In the genomic region with DNA sequence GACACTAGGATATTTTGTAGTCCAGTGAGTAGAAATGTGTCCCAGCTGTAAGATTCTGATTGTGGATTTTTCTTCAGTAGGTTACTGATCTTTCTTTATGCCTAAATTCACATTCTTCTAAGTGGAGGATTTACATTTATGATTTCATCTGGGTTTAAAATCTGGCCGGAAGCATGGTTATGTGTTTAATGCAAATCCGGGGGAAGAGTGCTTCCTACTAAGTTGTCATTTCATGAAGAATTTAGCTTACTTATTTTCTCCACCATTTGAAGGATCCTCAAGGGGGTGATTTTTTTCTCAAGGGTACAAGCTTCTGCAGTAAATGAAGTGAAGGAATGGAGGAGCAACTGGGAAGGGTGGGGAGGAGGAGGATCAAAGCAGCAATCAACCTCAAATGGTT, we compare ENCODE assay signal across 27 cellular contexts.
"Had no signal": no experiment of that assay in that cellular context is flagged by ENCODE, and none has a peak within 500 bp of the region (broad histone marks: within the 10 kb centered on the region; RNA-seq: fewer than 3 reads in every experiment).

No MANE protein-coding gene starts in this region.

- H3K4me1 Mint-ChIP-seq: activated T-helper 17 cell treated with anti-CD3 and anti-CD28 coated beads, Interleukin-2, amount 50 U/mL, for 72 hours; naive B cell had no signal

- H3K9me3 ChIP-seq: breast epithelium, colonic mucosa, gastroesophageal sphincter, testis, uterus had no signal

- H3K4me3 Mint-ChIP-seq: activated CD8-positive, alpha-beta T cell treated with anti-CD3 and anti-CD28 coated beads for 36 hours; activated T-cell treated with anti-CD3 and anti-CD28 coated beads, Interleukin-2, amount 50 U/mL, for 4 hours; activated T-helper 17 cell treated with anti-CD3 and anti-CD28 coated beads, Interleukin-2, amount 50 U/mL, for 72 hours; central memory CD8-positive, alpha-beta T cell; mesothelial cell of epicardium; naive B cell; type B pancreatic cell; WTC11 had no signal

- H3K36me3 Mint-ChIP-seq: naive B cell, WTC11 had no signal

- H3K9me3 Mint-ChIP-seq: activated CD8-positive, alpha-beta T cell treated with anti-CD3 and anti-CD28 coated beads for 36 hours; activated T-cell treated with anti-CD3 and anti-CD28 coated beads, Interleukin-2, amount 50 U/mL, for 4 hours; activated T-helper 17 cell treated with anti-CD3 and anti-CD28 coated beads, Interleukin-2, amount 50 U/mL, for 72 hours; central memory CD8-positive, alpha-beta T cell; mesothelial cell of epicardium; naive B cell; type B pancreatic cell had no signal

- H3K4me2 ChIP-seq: hepatocyte had no signal

- H3K36me3 ChIP-seq: breast epithelium, colonic mucosa, gastroesophageal sphincter, uterus had no signal

- H3K4me3 ChIP-seq: breast epithelium, colonic mucosa, gastroesophageal sphincter, hepatocyte, testis, uterus had no signal

- DNase-seq: activated CD4-positive, alpha-beta T cell treated with anti-CD3 and anti-CD28 coated beads for 1 hour; activated CD4-positive, alpha-beta T cell treated with anti-CD3 and anti-CD28 coated beads, Interleukin-2, amount 50 U/mL, for 1 hour; activated CD8-positive, alpha-beta T cell treated with anti-CD3 and anti-CD28 coated beads for 36 hours; activated gamma-delta T cell treated with Interleukin-2 at 50 U/mL for 16 hours; activated naive CD4-positive, alpha-beta T cell treated with anti-CD3 and anti-CD28 coated beads, Interleukin-2, amount 50 U/mL, for 16 hours; activated T-cell treated with anti-CD3 and anti-CD28 coated beads, Interleukin-2, amount 50 U/mL, for 4 hours; amniotic stem cell; colonic mucosa; effector memory CD4-positive, alpha-beta T cell; islet precursor cell; left cardiac atrium; mammary epithelial cell; naive B cell; right cardiac atrium; stimulated activated CD4-positive, alpha-beta T cell treated with anti-CD3 and anti-CD28 coated beads, Interleukin-15, amount 100 ng/mL, for 24 hours; stimulated activated naive CD4-positive, alpha-beta T cell; T-helper 2 cell; testis; uterus had no signal

- H3K27ac Mint-ChIP-seq: activated CD8-positive, alpha-beta T cell treated with anti-CD3 and anti-CD28 coated beads for 36 hours; activated T-helper 17 cell treated with anti-CD3 and anti-CD28 coated beads, Interleukin-2, amount 50 U/mL, for 72 hours; mesothelial cell of epicardium; type B pancreatic cell; WTC11 had no signal

- H3K27ac ChIP-seq: breast epithelium, colonic mucosa, gastroesophageal sphincter, hepatocyte, testis, uterus had no signal

- H3K27me3 ChIP-seq: breast epithelium, colonic mucosa, gastroesophageal sphincter, hepatocyte, testis, uterus had no signal

- H3K27me3 Mint-ChIP-seq: activated CD8-positive, alpha-beta T cell treated with anti-CD3 and anti-CD28 coated beads for 36 hours; activated T-helper 17 cell treated with anti-CD3 and anti-CD28 coated beads, Interleukin-2, amount 50 U/mL, for 72 hours; central memory CD8-positive, alpha-beta T cell; naive B cell; type B pancreatic cell had no signal

- ATAC-seq: activated CD8-positive, alpha-beta T cell treated with anti-CD3 and anti-CD28 coated beads for 36 hours; activated T-cell treated with anti-CD3 and anti-CD28 coated beads, Interleukin-2, amount 50 U/mL, for 4 hours; activated T-helper 17 cell treated with anti-CD3 and anti-CD28 coated beads, Interleukin-2, amount 50 U/mL, for 72 hours; gastroesophageal sphincter; left cardiac atrium; right cardiac atrium; WTC11 had no signal

- H3K4me1 ChIP-seq: breast epithelium, colonic mucosa, gastroesophageal sphincter, testis, uterus had no signal

- H3K79me2 ChIP-seq: hepatocyte had no signal
